In genomic region chr12:9640024-9640423, GRCh38 we compare ENCODE assay signal across 11 cellular contexts. TPM values are rescaled to one million over a fixed set of nuclear protein-coding genes. Genes with fewer than 3 reads are reported as not detected.
"Had no signal": no experiment of that assay in that cellular context is flagged by ENCODE, and none has a peak within 500 bp of the region (broad histone marks: within the 10 kb centered on the region; RNA-seq: fewer than 3 reads in every experiment).

No MANE protein-coding gene starts in this region.

- H2AFZ ChIP-seq: GM23248 had no signal

- H3K36me3 ChIP-seq: HAP-1 had no signal

- DNase-seq: GM23248, GOT3, H7, HFFc6, Kasumi-1, KG1 had no signal

- H3K4me3 ChIP-seq: GM23248, HAP-1 had no signal

- H3K9ac ChIP-seq: GM23248 had no signal

- H3K27ac Mint-ChIP-seq: HFFc6 had no signal

- H3K27ac ChIP-seq: GM23248, HL-60 had no signal

- H3K9me3 ChIP-seq: HAP-1 had no signal

- ATAC-seq: HCT116 had no signal

- H3K4me3 Mint-ChIP-seq: HFFc6 had no signal

- H3K9me3 Mint-ChIP-seq: HFFc6 had no signal

RNA-seq across cellular contexts. Expression of gene KLRB1, which starts 32.3 kb away (rescaled TPM):
- total RNA-seq: GM23248, H4, H7, HFFc6, HT1080 had no signal
- polyA plus RNA-seq: GM23248 had no signal
